ENCODE assay signal across 14 cellular contexts in the genomic region with DNA sequence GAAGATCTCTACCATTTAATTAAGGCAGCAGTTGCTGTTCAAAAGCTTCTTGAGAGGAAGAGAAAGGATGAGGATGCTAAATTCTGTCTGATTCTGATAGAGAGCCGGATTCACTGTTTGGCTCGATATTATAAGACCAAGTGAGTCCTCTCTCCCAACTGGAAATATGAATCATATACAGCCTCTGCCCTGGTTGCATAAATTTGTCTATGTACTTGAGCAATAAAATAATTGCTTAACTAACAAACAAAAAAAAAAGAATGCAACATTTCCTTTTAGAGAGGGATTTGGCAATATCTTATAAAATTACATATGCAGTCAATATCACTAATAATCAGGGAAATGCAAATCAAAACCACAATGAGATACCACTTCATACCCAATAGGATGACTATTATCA.
"Had no signal": no experiment of that assay in that cellular context is flagged by ENCODE, and none has a peak within 500 bp of the region (broad histone marks: within the 10 kb centered on the region; RNA-seq: fewer than 3 reads in every experiment).

No MANE protein-coding gene starts in this region.

- H3K27ac Mint-ChIP-seq: endodermal cell; stimulated activated effector memory CD8-positive, alpha-beta T cell treated with anti-CD3 and anti-CD28 coated beads, Interleukin-12 subunit alpha, Interleukin-12 subunit beta, amount 100 ng/mL, for 72 hours; T-cell; WTC11 had no signal

- H3K27me3 Mint-ChIP-seq: T-cell had no signal

- H3K9me3 ChIP-seq: mucosa of descending colon, transverse colon had no signal

- H3K4me1 ChIP-seq: transverse colon had no signal

- H3K27me3 ChIP-seq: brain microvascular endothelial cell, heart left ventricle, transverse colon had no signal

- H3K4me3 ChIP-seq: heart left ventricle, mucosa of descending colon, transverse colon had no signal

- H3K27ac ChIP-seq: brain microvascular endothelial cell, heart left ventricle, transverse colon had no signal

- H3K4me3 Mint-ChIP-seq: endodermal cell; natural killer cell; stimulated activated effector memory CD8-positive, alpha-beta T cell treated with anti-CD3 and anti-CD28 coated beads, Interleukin-12 subunit alpha, Interleukin-12 subunit beta, amount 100 ng/mL, for 72 hours; WTC11 had no signal

- DNase-seq: activated CD4-positive, alpha-beta T cell treated with anti-CD3 and anti-CD28 coated beads for 48 hours; activated naive CD4-positive, alpha-beta T cell treated with anti-CD3 and anti-CD28 coated beads, Interleukin-2, amount 50 U/mL, for 16 hours; brain microvascular endothelial cell; endodermal cell; foreskin melanocyte; heart left ventricle; mucosa of descending colon; natural killer cell; posterior cingulate gyrus; small intestine; T-cell; transverse colon had no signal

- H3K4me1 Mint-ChIP-seq: endodermal cell had no signal

- H3K9me3 Mint-ChIP-seq: natural killer cell; stimulated activated effector memory CD8-positive, alpha-beta T cell treated with anti-CD3 and anti-CD28 coated beads, Interleukin-12 subunit alpha, Interleukin-12 subunit beta, amount 100 ng/mL, for 72 hours; T-cell had no signal
